Comparison of ENCODE assay signal across 1 cellular context in the genomic region with DNA sequence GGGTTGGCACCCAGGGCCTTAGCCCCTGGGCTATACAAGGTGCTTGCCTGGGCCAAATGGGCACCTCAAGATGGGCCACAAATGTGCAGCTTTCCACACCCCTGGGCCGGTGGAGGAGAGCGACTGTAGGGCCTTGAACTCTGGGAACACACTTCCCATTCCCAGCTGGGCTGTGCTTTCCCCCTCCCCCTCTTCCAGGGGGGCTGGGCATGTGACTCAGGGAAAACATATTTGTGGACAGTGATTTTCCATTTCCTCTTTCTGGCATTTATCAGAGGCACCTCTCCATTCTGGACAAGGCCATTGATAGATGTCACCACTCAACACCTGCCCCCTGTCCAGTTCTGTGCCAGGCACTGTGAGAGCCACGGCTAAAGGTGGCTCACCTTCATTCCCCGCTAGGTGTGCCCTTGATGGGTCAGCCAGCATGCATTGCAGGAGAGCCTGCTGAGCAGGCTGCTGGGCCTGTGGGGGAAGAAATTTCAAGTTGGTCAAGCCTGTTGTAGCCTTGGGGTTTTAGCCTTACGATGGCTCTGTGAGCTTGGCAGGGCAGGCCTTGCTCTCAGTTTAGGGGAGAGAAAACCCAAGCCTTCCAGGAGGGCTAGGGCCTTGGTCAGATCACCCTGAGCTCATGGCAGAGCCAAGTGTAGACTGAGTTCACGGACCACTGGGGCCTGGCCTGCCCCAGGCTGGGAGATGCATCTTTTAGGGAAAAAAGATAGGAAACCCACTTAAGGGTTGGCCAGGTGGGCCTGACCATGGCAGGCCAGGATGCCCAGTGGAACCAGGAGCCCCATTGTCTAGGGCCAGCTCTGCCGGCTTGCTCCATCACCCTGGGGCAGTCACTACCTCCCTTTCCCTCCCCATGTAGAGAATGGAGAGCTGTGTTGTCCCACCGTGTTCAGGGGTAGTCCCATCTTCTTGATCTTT.
A peak's percentile ranks its signal among the peaks of the same experiment; 100 is the strongest.
TF ChIP-seq lines count a peak whose summit lies in the region.

No MANE protein-coding gene starts in this region.

TF ChIP-seq in HepG2, 621 proteins besides CTCF, POLR2A, EP300 and RAD21 (continued from another document and continues in another):
- TF ChIP-seq, protein P1, sequence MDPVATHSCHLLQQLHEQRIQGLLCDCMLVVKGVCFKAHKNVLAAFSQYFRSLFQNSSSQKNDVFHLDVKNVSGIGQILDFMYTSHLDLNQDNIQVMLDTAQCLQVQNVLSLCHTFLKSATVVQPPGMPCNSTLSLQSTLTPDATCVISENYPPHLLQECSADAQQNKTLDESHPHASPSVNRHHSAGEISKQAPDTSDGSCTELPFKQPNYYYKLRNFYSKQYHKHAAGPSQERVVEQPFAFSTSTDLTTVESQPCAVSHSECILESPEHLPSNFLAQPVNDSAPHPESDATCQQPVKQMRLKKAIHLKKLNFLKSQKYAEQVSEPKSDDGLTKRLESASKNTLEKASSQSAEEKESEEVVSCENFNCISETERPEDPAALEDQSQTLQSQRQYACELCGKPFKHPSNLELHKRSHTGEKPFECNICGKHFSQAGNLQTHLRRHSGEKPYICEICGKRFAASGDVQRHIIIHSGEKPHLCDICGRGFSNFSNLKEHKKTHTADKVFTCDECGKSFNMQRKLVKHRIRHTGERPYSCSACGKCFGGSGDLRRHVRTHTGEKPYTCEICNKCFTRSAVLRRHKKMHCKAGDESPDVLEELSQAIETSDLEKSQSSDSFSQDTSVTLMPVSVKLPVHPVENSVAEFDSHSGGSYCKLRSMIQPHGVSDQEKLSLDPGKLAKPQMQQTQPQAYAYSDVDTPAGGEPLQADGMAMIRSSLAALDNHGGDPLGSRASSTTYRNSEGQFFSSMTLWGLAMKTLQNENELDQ (CRISPR knock-in tag; IDR thresholded peaks at IDR 0.05; ENCODE audit: borderline replicate concordance) = no peak
- TF ChIP-seq ZNF644 (CRISPR knock-in tag; IDR thresholded peaks at IDR 0.05; ENCODE audit: low read depth) = peak; percentile 61; the same call in 1 of the 2 replicates
- 0 out of 2 replicates have a peak, but pooled peaks have one; percentile 26 for TF ChIP-seq MAFF (IDR thresholded peaks at IDR 0.05; ENCODE audit: low read depth, low read length)
- no peak for TF ChIP-seq SETDB1 (CRISPR knock-in tag; IDR thresholded peaks at IDR 0.05; ENCODE audit: borderline replicate concordance)
- no peak for TF ChIP-seq PLRG1 (conservative IDR thresholded peaks at IDR 0.05)
- TF ChIP-seq, protein P2, sequence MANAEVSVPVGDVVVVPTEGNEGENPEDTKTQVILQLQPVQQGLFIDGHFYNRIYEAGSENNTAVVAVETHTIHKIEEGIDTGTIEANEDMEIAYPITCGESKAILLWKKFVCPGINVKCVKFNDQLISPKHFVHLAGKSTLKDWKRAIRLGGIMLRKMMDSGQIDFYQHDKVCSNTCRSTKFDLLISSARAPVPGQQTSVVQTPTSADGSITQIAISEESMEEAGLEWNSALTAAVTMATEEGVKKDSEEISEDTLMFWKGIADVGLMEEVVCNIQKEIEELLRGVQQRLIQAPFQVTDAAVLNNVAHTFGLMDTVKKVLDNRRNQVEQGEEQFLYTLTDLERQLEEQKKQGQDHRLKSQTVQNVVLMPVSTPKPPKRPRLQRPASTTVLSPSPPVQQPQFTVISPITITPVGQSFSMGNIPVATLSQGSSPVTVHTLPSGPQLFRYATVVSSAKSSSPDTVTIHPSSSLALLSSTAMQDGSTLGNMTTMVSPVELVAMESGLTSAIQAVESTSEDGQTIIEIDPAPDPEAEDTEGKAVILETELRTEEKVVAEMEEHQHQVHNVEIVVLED (CRISPR knock-in tag; IDR thresholded peaks at IDR 0.05; ENCODE audit: borderline replicate concordance) = peak; percentile 34; the same call in 1 of the 2 replicates
- peak; percentile 26; the same call in 1 of the 2 replicates for TF ChIP-seq CREM (IDR thresholded peaks at IDR 0.05)
- no peak for TF ChIP-seq CREM (CRISPR knock-in tag; IDR thresholded peaks at IDR 0.05)
- TF ChIP-seq ZHX2 (IDR thresholded peaks at IDR 0.05; ENCODE audit: low read depth) = 0 out of 2 replicates have a peak, but pooled peaks have one; percentile 23
- TF ChIP-seq ZHX2 (CRISPR knock-in tag; IDR thresholded peaks at IDR 0.05; ENCODE audit: borderline replicate concordance) = no peak
- no peak for TF ChIP-seq NR1H2 (CRISPR knock-in tag; IDR thresholded peaks at IDR 0.05; ENCODE audit: borderline replicate concordance, low read depth)
- 0 out of 2 replicates have a peak, but pooled peaks have one; percentile 28 for TF ChIP-seq ZNF605 (CRISPR knock-in tag; IDR thresholded peaks at IDR 0.05)
- peak; percentile 84 for TF ChIP-seq ZGPAT (CRISPR knock-in tag; IDR thresholded peaks at IDR 0.05)
- TF ChIP-seq ZNF569 (CRISPR knock-in tag; IDR thresholded peaks at IDR 0.05; ENCODE audit: borderline replicate concordance) = no peak
- no peak for TF ChIP-seq GMEB2 (CRISPR knock-in tag; IDR thresholded peaks at IDR 0.05; ENCODE audit: low read depth)
- TF ChIP-seq ZSCAN20 (CRISPR knock-in tag; IDR thresholded peaks at IDR 0.05; ENCODE audit: borderline replicate concordance) = no peak
- TF ChIP-seq KDM5B (CRISPR knock-in tag; IDR thresholded peaks at IDR 0.05; ENCODE audit: borderline replicate concordance) = peak; percentile 21; the same call in 1 of the 2 replicates
- TF ChIP-seq, protein P3, sequence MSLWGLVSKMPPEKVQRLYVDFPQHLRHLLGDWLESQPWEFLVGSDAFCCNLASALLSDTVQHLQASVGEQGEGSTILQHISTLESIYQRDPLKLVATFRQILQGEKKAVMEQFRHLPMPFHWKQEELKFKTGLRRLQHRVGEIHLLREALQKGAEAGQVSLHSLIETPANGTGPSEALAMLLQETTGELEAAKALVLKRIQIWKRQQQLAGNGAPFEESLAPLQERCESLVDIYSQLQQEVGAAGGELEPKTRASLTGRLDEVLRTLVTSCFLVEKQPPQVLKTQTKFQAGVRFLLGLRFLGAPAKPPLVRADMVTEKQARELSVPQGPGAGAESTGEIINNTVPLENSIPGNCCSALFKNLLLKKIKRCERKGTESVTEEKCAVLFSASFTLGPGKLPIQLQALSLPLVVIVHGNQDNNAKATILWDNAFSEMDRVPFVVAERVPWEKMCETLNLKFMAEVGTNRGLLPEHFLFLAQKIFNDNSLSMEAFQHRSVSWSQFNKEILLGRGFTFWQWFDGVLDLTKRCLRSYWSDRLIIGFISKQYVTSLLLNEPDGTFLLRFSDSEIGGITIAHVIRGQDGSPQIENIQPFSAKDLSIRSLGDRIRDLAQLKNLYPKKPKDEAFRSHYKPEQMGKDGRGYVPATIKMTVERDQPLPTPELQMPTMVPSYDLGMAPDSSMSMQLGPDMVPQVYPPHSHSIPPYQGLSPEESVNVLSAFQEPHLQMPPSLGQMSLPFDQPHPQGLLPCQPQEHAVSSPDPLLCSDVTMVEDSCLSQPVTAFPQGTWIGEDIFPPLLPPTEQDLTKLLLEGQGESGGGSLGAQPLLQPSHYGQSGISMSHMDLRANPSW (CRISPR knock-in tag; IDR thresholded peaks at IDR 0.05; ENCODE audit: borderline replicate concordance) = 0 out of 2 replicates have a peak, but pooled peaks have one; percentile 62
- no peak for TF ChIP-seq IRF9 (CRISPR knock-in tag; IDR thresholded peaks at IDR 0.05; ENCODE audit: borderline replicate concordance)
- TF ChIP-seq ZNF816 (CRISPR knock-in tag; IDR thresholded peaks at IDR 0.05; ENCODE audit: borderline replicate concordance) = no peak
- TF ChIP-seq ZSCAN31 (CRISPR knock-in tag; IDR thresholded peaks at IDR 0.05; ENCODE audit: low read depth) = peak; percentile 68; the same call in 1 of the 2 replicates
- TF ChIP-seq SIN3B (IDR thresholded peaks at IDR 0.05; ENCODE audit: low read length) = no peak
- TF ChIP-seq, protein P4, sequence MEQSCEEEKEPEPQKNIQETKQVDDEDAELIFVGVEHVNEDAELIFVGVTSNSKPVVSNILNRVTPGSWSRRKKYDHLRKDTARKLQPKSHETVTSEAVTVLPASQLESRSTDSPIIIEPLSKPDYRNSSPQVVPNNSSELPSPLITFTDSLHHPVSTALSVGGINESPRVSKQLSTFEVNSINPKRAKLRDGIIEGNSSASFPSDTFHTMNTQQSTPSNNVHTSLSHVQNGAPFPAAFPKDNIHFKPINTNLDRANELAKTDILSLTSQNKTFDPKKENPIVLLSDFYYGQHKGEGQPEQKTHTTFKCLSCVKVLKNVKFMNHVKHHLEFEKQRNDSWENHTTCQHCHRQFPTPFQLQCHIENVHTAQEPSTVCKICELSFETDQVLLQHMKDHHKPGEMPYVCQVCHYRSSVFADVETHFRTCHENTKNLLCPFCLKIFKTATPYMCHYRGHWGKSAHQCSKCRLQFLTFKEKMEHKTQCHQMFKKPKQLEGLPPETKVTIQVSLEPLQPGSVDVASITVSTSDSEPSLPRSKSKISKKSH (CRISPR knock-in tag; IDR thresholded peaks at IDR 0.05; ENCODE audit: borderline replicate concordance) = no peak
- peak; percentile 41; the same call in 1 of the 2 replicates for TF ChIP-seq TAF1 (CRISPR knock-in tag; IDR thresholded peaks at IDR 0.05)
- 0 out of 2 replicates have a peak, but pooled peaks have one; percentile 34 for TF ChIP-seq ZBTB33 (CRISPR knock-in tag; IDR thresholded peaks at IDR 0.05)
- TF ChIP-seq RELA (CRISPR knock-in tag; IDR thresholded peaks at IDR 0.05) = no peak
